2 cellular contexts compared by ENCODE assay signal in the genomic region with DNA sequence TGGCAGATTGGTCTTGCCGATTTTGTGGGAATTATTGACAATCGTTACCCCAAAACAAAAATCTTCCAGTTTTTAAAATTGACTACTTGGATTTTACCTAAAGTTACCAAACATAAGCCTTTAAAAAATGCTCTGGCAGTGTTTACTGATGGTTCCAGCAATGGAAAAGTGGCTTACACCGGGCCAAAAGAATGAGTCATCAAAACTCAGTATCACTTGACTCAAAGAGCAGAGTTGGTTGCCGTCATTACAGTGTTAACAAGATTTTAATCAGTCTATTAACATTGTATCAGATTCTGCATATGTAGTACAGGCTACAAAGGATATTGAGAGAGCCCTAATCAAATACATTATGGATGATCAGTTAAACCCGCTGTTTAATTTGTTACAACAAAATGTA.
TF ChIP-seq lines count a peak whose summit lies in the region.

No MANE protein-coding gene starts in this region.

TF ChIP-seq in IMR-90, 13 proteins besides CTCF, POLR2A, EP300 and RAD21 (continued from another document):
- TF ChIP-seq MAFK (IDR thresholded peaks at IDR 0.05; ENCODE audit: low read depth, low read length) = no peak
- peak; percentile 17; the same call in 1 of the 2 replicates for TF ChIP-seq NFE2L2 (IDR thresholded peaks at IDR 0.05; ENCODE audit: low read depth, low read length)

TF ChIP-seq in GM12891, 5 proteins besides CTCF, POLR2A, EP300 and RAD21 (continued from another document):
- TF ChIP-seq POLR2AphosphoS5 (IDR thresholded peaks at IDR 0.05; ENCODE audit: low read depth, low read length) (no peak), PAX5 (IDR thresholded peaks at IDR 0.05; ENCODE audit: insufficient read depth, low read length, severe bottlenecking) (no peak), TAF1 (IDR thresholded peaks at IDR 0.05; ENCODE audit: low read depth, low read length) (no peak)
